22 cellular contexts compared by ENCODE assay signal in genomic region chr4:10345381-10345784, GRCh38.
"Had no signal": no experiment of that assay in that cellular context is flagged by ENCODE, and none has a peak within 500 bp of the region (broad histone marks: within the 10 kb centered on the region; RNA-seq: fewer than 3 reads in every experiment).

No MANE protein-coding gene starts in this region.

- H3K4me3 ChIP-seq: gastroesophageal sphincter, heart right ventricle, lung, prostate gland, right atrium auricular region, stomach, thyroid gland had no signal

- DNase-seq: cerebellar nuclear complex; cortex of kidney; effector memory CD8-positive, alpha-beta T cell; foreskin fibroblast; glutamatergic neuron; heart right ventricle; hippocampal formation; naive thymus-derived CD8-positive, alpha-beta T cell; nephron progenitor cell; nucleus accumbens; stimulated activated CD4-positive, alpha-beta T cell treated with anti-CD3 and anti-CD28 coated beads, Interleukin-2, amount 100 ng/mL, for 24 hours; stimulated activated CD4-positive, alpha-beta T cell treated with anti-CD3 and anti-CD28 coated beads, Interleukin-4, amount 100 ng/mL, for 24 hours; stimulated activated naive CD4-positive, alpha-beta T cell treated with Interleukin-2 at 50 U/mL for 16 hours; stomach; thyroid gland had no signal

- ATAC-seq: effector memory CD8-positive, alpha-beta T cell; gastroesophageal sphincter; heart right ventricle; left lobe of liver; naive thymus-derived CD8-positive, alpha-beta T cell; sciatic nerve; stimulated activated effector memory CD8-positive, alpha-beta T cell treated with anti-CD3 and anti-CD28 coated beads, Interleukin-12 subunit alpha, Interleukin-12 subunit beta, amount 100 ng/mL, for 72 hours had no signal

- H3K36me3 ChIP-seq: gastroesophageal sphincter, heart right ventricle, prostate gland, right atrium auricular region, stomach, thyroid gland had no signal

- H3K27ac ChIP-seq: gastroesophageal sphincter, heart right ventricle, prostate gland, right atrium auricular region, stomach, thyroid gland had no signal

- H3K9me3 ChIP-seq: gastroesophageal sphincter, heart right ventricle, prostate gland, right atrium auricular region, stomach, thyroid gland had no signal

- H3K4me1 ChIP-seq: gastroesophageal sphincter, heart right ventricle, prostate gland, right atrium auricular region, stomach, thyroid gland had no signal

- H3K27me3 ChIP-seq: gastroesophageal sphincter, right atrium auricular region, stomach, thyroid gland had no signal
